9 cellular contexts compared by ENCODE assay signal in the genomic region with DNA sequence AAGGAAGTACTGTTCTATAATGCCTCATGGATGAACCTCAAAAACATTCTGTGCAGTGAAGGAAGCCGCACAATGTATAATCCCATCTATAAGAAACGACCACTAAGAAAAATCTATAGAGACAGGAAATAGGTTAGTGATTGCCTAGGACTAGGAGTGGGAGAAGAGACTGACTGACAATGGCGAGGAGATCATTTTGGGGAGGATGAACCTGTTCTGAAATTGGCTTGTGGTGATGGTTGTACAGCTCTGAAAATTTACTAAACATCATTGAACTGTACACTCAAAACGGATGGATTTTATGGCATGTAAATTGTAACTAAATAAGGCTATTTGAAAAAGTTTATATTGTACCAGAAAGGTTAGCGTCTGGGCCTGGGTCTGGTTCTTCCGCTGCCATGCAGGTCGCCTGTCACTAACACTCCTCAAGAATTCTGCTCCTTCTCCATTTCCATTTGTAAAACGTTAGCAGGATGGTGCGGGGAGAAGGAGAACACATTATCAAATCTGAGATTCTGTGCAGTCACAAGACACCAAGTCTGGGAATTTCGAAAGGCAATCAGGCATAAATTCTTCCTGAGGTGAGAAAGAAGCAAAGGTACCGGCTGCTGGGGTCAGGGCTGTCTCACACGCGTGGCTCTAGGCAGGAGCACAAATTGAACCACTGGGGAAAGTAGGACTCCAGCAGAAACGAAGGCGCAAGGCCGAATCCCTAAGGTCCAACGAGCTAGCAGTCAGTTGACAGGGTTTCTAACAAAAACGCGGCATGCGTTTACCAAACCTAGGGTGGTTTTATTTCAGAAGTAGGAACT. TPM values are rescaled to one million over a fixed set of nuclear protein-coding genes. Genes with fewer than 3 reads are reported as not detected.
A peak's percentile ranks its signal among the peaks of the same experiment; 100 is the strongest.
DNase-seq lines count a peak whose midpoint lies in the region; ATAC-seq, FAIRE-seq and TF ChIP-seq lines count a peak whose summit lies in the region.
"Had no signal": no experiment of that assay in that cellular context is flagged by ENCODE, and none has a peak within 500 bp of the region (broad histone marks: within the 10 kb centered on the region; RNA-seq: fewer than 3 reads in every experiment).

No MANE protein-coding gene starts in this region.

- WGBS in HepG2 (ENCODE audit: low lambda C conversion rate) = 43% methylated on average over 20 of the region's 20 CpGs

- no peak for ATAC-seq in activated CD8-positive, alpha-beta T cell treated with anti-CD3 and anti-CD28 coated beads, Interleukin-2, amount 10 ng/mL, durations not matched to agents 7 days and 5 days
- ATAC-seq in HepG2 = peak; percentile 14

- peaks cover 2% of the 10 kb centered on the region for H3K36me3 Mint-ChIP-seq in activated naive CD4-positive, alpha-beta T cell treated with anti-CD3 and anti-CD28 coated beads, Interleukin-2, amount 10 ng/mL, durations not matched to agents 7 days and 5 days
- H3K36me3 Mint-ChIP-seq in activated CD8-positive, alpha-beta T cell treated with anti-CD3 and anti-CD28 coated beads, Interleukin-2, amount 10 ng/mL, durations not matched to agents 7 days and 5 days (ENCODE audit: low read depth) = peaks cover 2% of the 10 kb centered on the region

- H3K4me1 ChIP-seq in HepG2 (ENCODE audit: insufficient read depth, low read length) (peaks cover 29% of the 10 kb centered on the region), tibial artery (peaks cover 0 to 21% (median 18%) of the 10 kb centered on the region in 4 donors), SJCRH30 (no peaks in the 10 kb centered on the region)

- H3K4me2 ChIP-seq in HepG2 (ENCODE audit: low read depth, low read length) = peak overlapping the region; percentile 97

- peaks cover 0 to 2% of the 10 kb centered on the region in 2 experiments; a peak in 1 of 5 replicates for H3K36me3 ChIP-seq in HepG2 (replicated peaks in 1 of 2; ENCODE audit: control insufficient read depth in 1 of 2, insufficient read depth in 2 of 2, low read length in 2 of 2)
- H3K36me3 ChIP-seq in tibial artery = no peaks in the 10 kb centered on the region
- no peaks in the 10 kb centered on the region for H3K36me3 ChIP-seq in SJCRH30

- peak overlapping the region; percentile 78 for H3K9ac ChIP-seq in HepG2 (ENCODE audit: insufficient read depth, low read depth, low read length)

- POLR2A ChIA-PET in activated CD8-positive, alpha-beta T cell treated with anti-CD3 and anti-CD28 coated beads, Interleukin-2, amount 10 ng/mL, durations not matched to agents 7 days and 5 days (lab: Charles Lee) = interaction anchor here (1.0 kb wide), 1 partner anchor 153 kb away, joined by 3 read pairs; a partner anchor contains a TSS
- POLR2A ChIA-PET in HepG2 (lab: Yijun Ruan, JAX) = interaction anchor here (0.8 to 1.4 kb wide), 14 partner anchors 10 to 547 kb away, joined by 3 to 8 read pairs (median 4); a partner anchor contains a TSS

- peaks cover 0 to 32% of the 10 kb centered on the region in 2 experiments; a peak in 4 of 5 replicates for H3K27me3 ChIP-seq in HepG2 (ENCODE audit: control insufficient read depth in 1 of 2, insufficient read depth in 2 of 2, low read length in 2 of 2)
- H3K27me3 ChIP-seq in tibial artery = peaks cover 0 to 45% of the 10 kb centered on the region in 2 donors
- no peaks in the 10 kb centered on the region for H3K27me3 ChIP-seq in SJCRH30

- peak overlapping the region; percentile 39 for H3K4me3 Mint-ChIP-seq in activated naive CD4-positive, alpha-beta T cell treated with anti-CD3 and anti-CD28 coated beads, Interleukin-2, amount 10 ng/mL, durations not matched to agents 7 days and 5 days
- peak overlapping the region; percentile 38 for H3K4me3 Mint-ChIP-seq in activated CD8-positive, alpha-beta T cell treated with anti-CD3 and anti-CD28 coated beads, Interleukin-2, amount 10 ng/mL, durations not matched to agents 7 days and 5 days

- H4K20me1 ChIP-seq in HepG2 (ENCODE audit: insufficient read depth, low read length) = no peaks in the 10 kb centered on the region

- CTCF ChIA-PET in activated naive CD4-positive, alpha-beta T cell treated with anti-CD3 and anti-CD28 coated beads, Interleukin-2, amount 10 ng/mL, durations not matched to agents 7 days and 5 days (lab: Charles Lee) = interaction anchor here (1.2 kb wide), 1 partner anchor 16 kb away, joined by 3 read pairs; no protein-coding TSS in a partner anchor
- CTCF ChIA-PET in activated CD8-positive, alpha-beta T cell treated with anti-CD3 and anti-CD28 coated beads, Interleukin-2, amount 10 ng/mL, durations not matched to agents 7 days and 5 days (lab: Charles Lee) = interaction anchor here (1.0 kb wide), 1 partner anchor 151 kb away, joined by 4 read pairs; no protein-coding TSS in a partner anchor
- CTCF ChIA-PET in HepG2 (lab: Yijun Ruan, JAX; ENCODE audit: low intra/inter-chr PET ratio, low total read pairs) = interaction anchor here (1.9 kb wide), 1 partner anchor 33 kb away, joined by 12 read pairs; no protein-coding TSS in a partner anchor

- no peak for TF ChIP-seq POLR2A in HepG2 (IDR thresholded peaks at IDR 0.05; ENCODE audit: insufficient read depth in 1 of 2, low read depth in 2 of 2, low read length in 2 of 2)

- in situ Hi-C loops in HepG2 (cut with HindIII; ENCODE audit: extremely low pct_ligation_motif_present, low pct_unique_long_range_greater_than_20kb) = no loop called here

- BruUV-seq in HepG2 (replicated peaks; lab: Mats Ljungman, UMichigan) = no TSS peak

- no peak for FAIRE-seq in HepG2 (lab: Jason Lieb, UNC)

- TF ChIP-seq CTCF in HepG2 (CRISPR knock-in tag; IDR thresholded peaks at IDR 0.05) (no peak), tibial artery (IDR thresholded peaks at IDR 0.05) (no peak)

- no peak for TF ChIP-seq RAD21 in HepG2 (CRISPR knock-in tag; IDR thresholded peaks at IDR 0.05)

- H3K27me3 Mint-ChIP-seq in activated naive CD4-positive, alpha-beta T cell treated with anti-CD3 and anti-CD28 coated beads, Interleukin-2, amount 10 ng/mL, durations not matched to agents 7 days and 5 days = peaks cover 74% of the 10 kb centered on the region
- H3K27me3 Mint-ChIP-seq in activated CD8-positive, alpha-beta T cell treated with anti-CD3 and anti-CD28 coated beads, Interleukin-2, amount 10 ng/mL, durations not matched to agents 7 days and 5 days (ENCODE audit: low read depth) = peaks cover 48% of the 10 kb centered on the region

- no peak overlapping the region for H3K27ac Mint-ChIP-seq in activated naive CD4-positive, alpha-beta T cell treated with anti-CD3 and anti-CD28 coated beads, Interleukin-2, amount 10 ng/mL, durations not matched to agents 7 days and 5 days
- no peak overlapping the region for H3K27ac Mint-ChIP-seq in activated CD8-positive, alpha-beta T cell treated with anti-CD3 and anti-CD28 coated beads, Interleukin-2, amount 10 ng/mL, durations not matched to agents 7 days and 5 days

- TF ChIP-seq EP300 in HepG2 (IDR thresholded peaks at IDR 0.05; ENCODE audit: low read depth in 2 of 2, low read length in 2 of 2) = no peak
- 0 out of 2 replicates have a peak, but pooled peaks have one; percentile 4 for TF ChIP-seq EP300 in HepG2 (CRISPR knock-in tag; IDR thresholded peaks at IDR 0.05; ENCODE audit: borderline replicate concordance)

- H3K27ac ChIP-seq in HepG2 (ENCODE audit: extremely low read length, insufficient read depth, low read length) = no peak overlapping the region
- H3K27ac ChIP-seq in tibial artery = no peak overlapping the region
- no peak overlapping the region for H3K27ac ChIP-seq in SJCRH30

- H3K9me3 Mint-ChIP-seq in activated naive CD4-positive, alpha-beta T cell treated with anti-CD3 and anti-CD28 coated beads, Interleukin-2, amount 10 ng/mL, durations not matched to agents 7 days and 5 days = no peaks in the 10 kb centered on the region
- no peaks in the 10 kb centered on the region for H3K9me3 Mint-ChIP-seq in activated CD8-positive, alpha-beta T cell treated with anti-CD3 and anti-CD28 coated beads, Interleukin-2, amount 10 ng/mL, durations not matched to agents 7 days and 5 days (ENCODE audit: insufficient read depth)

- H3K4me3 ChIP-seq in HepG2 (replicated peaks in 1 of 3; ENCODE audit: insufficient read depth in 1 of 3, low read depth in 2 of 3, low read length in 3 of 3) = peak overlapping the region; percentile 71 to 89 (median 79)
- peak overlapping the region; percentile 39 to 58 for H3K4me3 ChIP-seq in tibial artery
- no peak overlapping the region for H3K4me3 ChIP-seq in SJCRH30

- DNase-seq in activated naive CD4-positive, alpha-beta T cell treated with anti-CD3 and anti-CD28 coated beads, Interleukin-2, amount 10 ng/mL, durations not matched to agents 7 days and 5 days = no peak
- DNase-seq in activated naive CD4-positive, alpha-beta T cell treated with anti-CD3 and anti-CD28 coated beads, Interleukin-2, amount 50 U/mL, for 16 hours = no peak
- no peak for DNase-seq in activated CD8-positive, alpha-beta T cell treated with anti-CD3 and anti-CD28 coated beads, Interleukin-2, amount 10 ng/mL, durations not matched to agents 7 days and 5 days
- DNase-seq in HepG2 (ENCODE audit: low spot score) (no peak), tibial artery (no peak), AG08396 (ENCODE audit: low spot score) (no peak), inferior parietal cortex (ENCODE audit: extremely low spot score) (no peak), SJCRH30 (no peak)
- DNase-seq: hippocampal formation had no signal

- H2AFZ ChIP-seq in HepG2 (ENCODE audit: low read length) = peak overlapping the region; percentile 79

- intact Hi-C loops in HepG2 (cut with micrococcal nuclease; ENCODE audit: unreplicated experiment) = loop anchor here (1.0 to 10.0 kb wide), 3 partner anchors 33 to 319 kb away; a partner anchor contains a TSS
- intact Hi-C loops in tibial artery (cut with DNase I; ENCODE audit: low total_unique reads) = no loop called here

- H3K9me3 ChIP-seq in HepG2 (ENCODE audit: low read length) = no peaks in the 10 kb centered on the region
- H3K9me3 ChIP-seq in tibial artery = no peaks in the 10 kb centered on the region
- no peaks in the 10 kb centered on the region for H3K9me3 ChIP-seq in SJCRH30 (replicated peaks)

- H3K4me1 Mint-ChIP-seq in activated naive CD4-positive, alpha-beta T cell treated with anti-CD3 and anti-CD28 coated beads, Interleukin-2, amount 10 ng/mL, durations not matched to agents 7 days and 5 days = peaks cover 20% of the 10 kb centered on the region
- H3K4me1 Mint-ChIP-seq in activated CD8-positive, alpha-beta T cell treated with anti-CD3 and anti-CD28 coated beads, Interleukin-2, amount 10 ng/mL, durations not matched to agents 7 days and 5 days (ENCODE audit: low read depth) = peaks cover 12% of the 10 kb centered on the region

- H3K79me2 ChIP-seq in HepG2 (ENCODE audit: insufficient read depth, low read length) = no peaks in the 10 kb centered on the region

RNA-seq across cellular contexts. Expression of a gene that starts 0.8 kb away (rescaled TPM):
- 1 to 10 TPM; 2.3 TPM for total RNA-seq in activated CD8-positive, alpha-beta T cell treated with anti-CD3 and anti-CD28 coated beads, Interleukin-2, amount 10 ng/mL, durations not matched to agents 7 days and 5 days
- 46.1 and 79.3 TPM in 2 replicates for total RNA-seq in HepG2 (2016; rRNA removed; fragmentation: Illumina TruSeq; extraction: Trizol)
- total RNA-seq in HepG2 (2016; cell fraction: cytosol; rRNA removed; fragmentation: Illumina TruSeq; extraction: Trizol; ENCODE audit: low read depth) = 42.7 and 44.5 TPM in 2 replicates
- 44.2 and 82.2 TPM in 2 replicates for total RNA-seq in HepG2 (2016; cell fraction: insoluble cytoplasmic fraction; rRNA removed; fragmentation: Illumina TruSeq; extraction: Trizol)
- 35.2 and 37.4 TPM in 2 replicates for total RNA-seq in HepG2 (2016; cell fraction: membrane; rRNA removed; fragmentation: Illumina TruSeq; extraction: Trizol)
- total RNA-seq in HepG2 (2016; cell fraction: nucleus; rRNA removed; fragmentation: Illumina TruSeq; extraction: Trizol) = 75.5 and 83.2 TPM in 2 replicates
- 67.6 and 78.2 TPM in 2 replicates for polyA plus RNA-seq in HepG2 (2011; rRNA removed)
- 46.8 and 61.9 TPM in 2 replicates for polyA plus RNA-seq in HepG2 (2011; cell fraction: cytosol; rRNA removed)
- 41.4 and 44.4 TPM in 2 replicates for polyA plus RNA-seq in HepG2 (2011; cell fraction: nucleus; rRNA removed)
- 42.1 and 46.5 TPM in 2 replicates for polyA plus RNA-seq in HepG2 (2012)
- 14.6 and 14.7 TPM in 2 replicates for polyA plus RNA-seq in HepG2 (2016; cell fraction: cytosol; fragmentation: Illumina TruSeq; extraction: Trizol; ENCODE audit: low read depth)
- 44.3 and 45.7 TPM in 2 replicates for polyA plus RNA-seq in HepG2 (2016; cell fraction: insoluble cytoplasmic fraction; fragmentation: Illumina TruSeq; extraction: Trizol; ENCODE audit: low read depth)
- 23.3 and 29.1 TPM in 2 replicates for polyA plus RNA-seq in HepG2 (2016; cell fraction: membrane; fragmentation: Illumina TruSeq; extraction: Trizol; ENCODE audit: low read depth)
- 110 and 111 TPM in 2 replicates for polyA plus RNA-seq in HepG2 (2016; cell fraction: nucleus; fragmentation: Illumina TruSeq; extraction: Trizol; ENCODE audit: insufficient read depth, low read depth)
- polyA minus RNA-seq in HepG2 (2011; rRNA and poly(A)+ RNA removed; ENCODE audit: low replicate concordance) = 0.09 and 34.6 TPM in 2 replicates
- polyA minus RNA-seq in HepG2 (2011; cell fraction: cytosol; rRNA and poly(A)+ RNA removed) = 40.3 and 42.4 TPM in 2 replicates
- 33.0 and 38.3 TPM in 2 replicates for polyA minus RNA-seq in HepG2 (2011; cell fraction: nucleus; rRNA and poly(A)+ RNA removed)
- not detected in 2 replicates for total RNA-seq in SJCRH30 (2014; rRNA removed; shearing (Covaris generic))

Comparison
In these comparisons a context has a peak if more than half of its experiments do, and no peak if none do; other contexts are left out.
1. RNA of a gene that starts 0.8 kb away (total RNA-seq): 35.2 to 83.2 TPM in HepG2; 2.3 TPM in activated CD8-positive, alpha-beta T cell treated with anti-CD3 and anti-CD28 coated beads, Interleukin-2, amount 10 ng/mL, durations not matched to agents 7 days and 5 days and not detected in SJCRH30; every median in the first group is over 10 times any median in the second.